17 cellular contexts compared by ENCODE assay signal in genomic region chr4:86034616-86035015, GRCh38.
DNase-seq lines count a peak whose midpoint lies in the region; ATAC-seq, FAIRE-seq and TF ChIP-seq lines count a peak whose summit lies in the region.
"Had no signal": no experiment of that assay in that cellular context is flagged by ENCODE, and none has a peak within 500 bp of the region (broad histone marks: within the 10 kb centered on the region; RNA-seq: fewer than 3 reads in every experiment).

No MANE protein-coding gene starts in this region.

- no peak for FAIRE-seq in bronchial epithelial cell (lab: Jason Lieb, UNC)
- FAIRE-seq: D721Med, G401.6, GM12891 had no signal

- no peak overlapping the region for H3K4me2 ChIP-seq in smooth muscle cell

- no peaks in the 10 kb centered on the region for H3K4me1 ChIP-seq in smooth muscle cell (ENCODE audit: low read depth)
- H3K4me1 ChIP-seq: HAP-1 had no signal

- peak; percentile 12 for DNase-seq in NCI-H226
- DNase-seq in bronchial epithelial cell (ENCODE audit: low read depth), result peak; percentile 22
- DNase-seq in fibroblast of the aortic adventitia (ENCODE audit: low read depth), result peak; percentile 45
- no peak for DNase-seq in smooth muscle cell (lab: John Stamatoyannopoulos, UW; ENCODE audit: unreplicated experiment)
- DNase-seq in A172 (ENCODE audit: low spot score), result no peak
- DNase-seq: CD8-positive, alpha-beta T cell; COR-L47; DMS153; DMS79 treated with DMSO at 0.1 percent for 48 hours; EL; GOT3 had no signal

- ATAC-seq in HG03378 (IDR thresholded peaks at IDR 0.05; ENCODE audit: unreplicated experiment) (no peak), SK-N-SH treated with all-trans-retinoic acid at 6 μM for 48 hours (no peak)
- ATAC-seq: CD8-positive, alpha-beta T cell had no signal

- H2AFZ ChIP-seq in smooth muscle cell (ENCODE audit: low read depth), result no peak overlapping the region

- no peak overlapping the region for H3K4me3 ChIP-seq in bronchial epithelial cell (ENCODE audit: low read depth, low read length)
- no peak overlapping the region for H3K4me3 ChIP-seq in fibroblast of the aortic adventitia (ENCODE audit: low read depth, low read length)
- no peak overlapping the region for H3K4me3 ChIP-seq in smooth muscle cell
- H3K4me3 ChIP-seq: HAP-1 had no signal

- H3K79me2 ChIP-seq in smooth muscle cell (ENCODE audit: low read depth), result no peaks in the 10 kb centered on the region

- peak overlapping the region; percentile 4 for H3K27ac ChIP-seq in smooth muscle cell (ENCODE audit: low read depth)

- no peaks in the 10 kb centered on the region for H3F3A ChIP-seq in smooth muscle cell (ENCODE audit: low read depth)

- WGBS in smooth muscle cell (ENCODE audit: low lambda C conversion rate), result 87% methylated on average over 2 of the region's 2 CpGs

- TF ChIP-seq CTCF in bronchial epithelial cell (IDR thresholded peaks at IDR 0.05; ENCODE audit: insufficient read depth, low read length, severe bottlenecking) (no peak), fibroblast of the aortic adventitia (IDR thresholded peaks at IDR 0.05; ENCODE audit: insufficient read depth, low read length) (no peak), smooth muscle cell (IDR thresholded peaks at IDR 0.05; ENCODE audit: borderline replicate concordance, insufficient read depth, poor library complexity, severe bottlenecking) (no peak)

- H3K27me3 ChIP-seq in bronchial epithelial cell (ENCODE audit: control insufficient read depth, insufficient read depth, low read length) (no peaks in the 10 kb centered on the region), smooth muscle cell (ENCODE audit: low read depth) (no peaks in the 10 kb centered on the region)

- H3K9ac ChIP-seq in smooth muscle cell (ENCODE audit: low read depth), result no peak overlapping the region

- H3K36me3 ChIP-seq in bronchial epithelial cell (ENCODE audit: control insufficient read depth, insufficient read depth, low read length) (no peaks in the 10 kb centered on the region), smooth muscle cell (ENCODE audit: low read depth) (no peaks in the 10 kb centered on the region)
- H3K36me3 ChIP-seq: HAP-1 had no signal

- H4K20me1 ChIP-seq in smooth muscle cell (ENCODE audit: low read depth), result no peaks in the 10 kb centered on the region

- no peaks in the 10 kb centered on the region for H3K9me3 ChIP-seq in smooth muscle cell (replicated peaks; ENCODE audit: low read depth)
- H3K9me3 ChIP-seq: HAP-1 had no signal

TF ChIP-seq in SK-N-SH treated with all-trans-retinoic acid at 6 μM for 48 hours, 23 proteins besides CTCF, POLR2A, EP300 and RAD21:
- TF ChIP-seq ARNTL (CRISPR knock-in tag; IDR thresholded peaks at IDR 0.05; ENCODE audit: borderline replicate concordance, low read depth) (no peak), ZNF70 (CRISPR knock-in tag; IDR thresholded peaks at IDR 0.05) (no peak), ZC3H10 (CRISPR knock-in tag; IDR thresholded peaks at IDR 0.05) (no peak), PPARA (CRISPR knock-in tag; IDR thresholded peaks at IDR 0.05; ENCODE audit: borderline replicate concordance) (no peak), ZFP30 (CRISPR knock-in tag; IDR thresholded peaks at IDR 0.05) (no peak), OSR1 (CRISPR knock-in tag; IDR thresholded peaks at IDR 0.05) (no peak), CREB5 (CRISPR knock-in tag; IDR thresholded peaks at IDR 0.05; ENCODE audit: low read depth) (no peak), GLIS3 (CRISPR knock-in tag; IDR thresholded peaks at IDR 0.05) (no peak), ZFP3 (CRISPR knock-in tag; IDR thresholded peaks at IDR 0.05) (no peak), ISL1 (CRISPR knock-in tag; IDR thresholded peaks at IDR 0.05) (no peak)
TF ChIP-seq in SK-N-SH treated with all-trans-retinoic acid at 6 μM for 48 hours: peak in this region for 0.

Comparison
In these comparisons a context has a peak if more than half of its experiments do, and no peak if none do; other contexts are left out.
1. DNase-seq: peak in NCI-H226 (single experiment), bronchial epithelial cell (single experiment) and fibroblast of the aortic adventitia (single experiment); none in smooth muscle cell (single experiment) and A172 (single experiment).